8 cellular contexts compared by ENCODE assay signal in genomic region chr18:23134780-23135678, GRCh38. TPM values are rescaled to one million over a fixed set of nuclear protein-coding genes. Genes with fewer than 3 reads are reported as not detected.
DNase-seq lines count a peak whose midpoint lies in the region; ATAC-seq, FAIRE-seq and TF ChIP-seq lines count a peak whose summit lies in the region.

CABLES1 (plus strand) TSS chr18:23135485; CDS start chr18:23135763, 278 bp downstream.

- peak in 1 of 2 experiments; percentile 20; a peak in 1 of 4 replicates for TF ChIP-seq EP300 in GM12878 (IDR thresholded peaks at IDR 0.05; ENCODE audit: borderline replicate concordance in 1 of 2, control insufficient read depth in 1 of 2, low read depth in 2 of 2, low read length in 2 of 2)

- TF ChIP-seq RAD21 in GM12878 (IDR thresholded peaks at IDR 0.05; ENCODE audit: insufficient read depth, low read depth, low read length): no peak

- peak within 1 kb of the TSS; percentile 98 for H3K4me2 ChIP-seq in GM12878 (ENCODE audit: control insufficient read depth, insufficient read depth)

- in situ Hi-C loops in GM12878 (cut with MboI): loop anchor here (5.0 kb wide), 3 partner anchors 92 to 277 kb away; no protein-coding TSS in a partner anchor

- ATAC-seq in HG03280 (IDR thresholded peaks at IDR 0.05; ENCODE audit: unreplicated experiment) (peak; percentile 34), GM12878 (peak; percentile 26)

- TF ChIP-seq CTCF in A673 (conservative IDR thresholded peaks at IDR 0.05; ENCODE audit: low read depth, low read length): no peak
- TF ChIP-seq CTCF in RWPE1 (conservative IDR thresholded peaks at IDR 0.05; ENCODE audit: low read depth): no peak
- no peak for TF ChIP-seq CTCF in GM12878 (IDR thresholded peaks at IDR 0.05 in 2 of 3, conservative IDR thresholded peaks at IDR 0.05 in 1 of 3; ENCODE audit: control insufficient read depth in 2 of 3, extremely low read depth in 1 of 3, insufficient read depth in 1 of 3, low read depth in 3 of 3, low read length in 3 of 3)
- no peak for TF ChIP-seq CTCF in retinal pigment epithelial cell (conservative IDR thresholded peaks at IDR 0.05; ENCODE audit: low read depth, low read length)

- peaks cover 51% of the 10 kb centered on the region for H3K79me2 ChIP-seq in GM12878 (ENCODE audit: control insufficient read depth, insufficient read depth, low read length)

- FAIRE-seq in GM12892 (lab: Jason Lieb, UNC) (peak; percentile 53), GM12878 (lab: Jason Lieb, UNC) (no peak)

- H3K36me3 ChIP-seq in A673 (ENCODE audit: insufficient read depth, low read length, poor library complexity, severe bottlenecking) (no peaks in the 10 kb centered on the region), GM12878 (ENCODE audit: control insufficient read depth in 2 of 2, insufficient read depth in 2 of 2, low read length in 1 of 2) (no peaks in the 10 kb centered on the region), iPS-15b (ENCODE audit: control insufficient read depth, insufficient read depth, low read length) (no peaks in the 10 kb centered on the region)

- peak within 1 kb of the TSS; percentile 59 for H2AFZ ChIP-seq in GM12878 (ENCODE audit: control insufficient read depth, low read depth, low read length)

- H3K9me3 ChIP-seq in A673 (ENCODE audit: low read depth, low read length, poor library complexity, severe bottlenecking) (no peaks in the 10 kb centered on the region), GM12878 (replicated peaks; ENCODE audit: control insufficient read depth, insufficient read depth, low read length) (no peaks in the 10 kb centered on the region), iPS-15b (ENCODE audit: control insufficient read depth, insufficient read depth, low read length) (no peaks in the 10 kb centered on the region)

- TF ChIP-seq POLR2A in GM12892 (IDR thresholded peaks at IDR 0.05; ENCODE audit: low read depth, low read length) (no peak; the same call in none of the 2 replicates), GM12878 (IDR thresholded peaks at IDR 0.05; ENCODE audit: low read depth, low read length) (peak; percentile 65)

- 6% methylated on average over 72 of the region's 89 CpGs for WGBS in GM12878 (ENCODE audit: insufficient coverage, insufficient replicate concordance, low lambda C conversion rate, missing lambda C conversion rate)

- intact Hi-C loops in A673 (cut with micrococcal nuclease; ENCODE audit: unreplicated experiment): loop anchor here (5.0 to 10.0 kb wide), 3 partner anchors 57 to 320 kb away; no protein-coding TSS in a partner anchor
- intact Hi-C loops in GM12878 (cut with micrococcal nuclease; ENCODE audit: unreplicated experiment): loop anchor here (1.0 to 10.0 kb wide), 2 partner anchors 200 to 224 kb away; partner anchors contain the start of gene RBBP8

- H3K4me1 ChIP-seq in A673 (ENCODE audit: insufficient read depth, low read length, poor library complexity, severe bottlenecking) (peaks cover 9% of the 10 kb centered on the region), GM12878 (ENCODE audit: control insufficient read depth, insufficient read depth, low read length) (peaks cover 24% of the 10 kb centered on the region), iPS-15b (ENCODE audit: control insufficient read depth, insufficient read depth, low read length) (peaks cover 28% of the 10 kb centered on the region)

- no peak within 1 kb of the TSS for H3K27ac ChIP-seq in A673 (ENCODE audit: low read depth, low read length, poor library complexity, severe bottlenecking)
- H3K27ac ChIP-seq in RWPE1: peak within 1 kb of the TSS; percentile 68
- H3K27ac ChIP-seq in GM12878 (ENCODE audit: control insufficient read depth, insufficient read depth): peak within 1 kb of the TSS; percentile 71

- RAD21 ChIA-PET in GM12878 (lab: Charles Lee; ENCODE audit: unreplicated experiment): interaction anchor here (0.6 to 7.8 kb wide), 26 partner anchors 10 to 373 kb away, joined by 3 to 114 read pairs (median 6); no protein-coding TSS in a partner anchor

- BruUV-seq in A673 (replicated peaks; lab: Mats Ljungman, UMichigan): no TSS peak
- TSS peak; percentile 78 for BruUV-seq in GM12878 (replicated peaks; lab: Mats Ljungman, UMichigan)

- H3K27me3 ChIP-seq in A673 (replicated peaks; ENCODE audit: insufficient read depth, low read depth, low read length, poor library complexity) (no peaks in the 10 kb centered on the region), GM12878 (replicated peaks in 1 of 2; ENCODE audit: control insufficient read depth in 2 of 2, insufficient read depth in 2 of 2, low read length in 1 of 2) (no peaks in the 10 kb centered on the region), iPS-15b (ENCODE audit: control insufficient read depth, insufficient read depth, low read length) (peaks cover 2% of the 10 kb centered on the region)

- peak within 1 kb of the TSS; percentile 54 for H3K4me3 ChIP-seq in A673 (ENCODE audit: low read depth, low read length, poor library complexity, severe bottlenecking)
- H3K4me3 ChIP-seq in GM12878: peak within 1 kb of the TSS; percentile 97
- H3K4me3 ChIP-seq in iPS-15b (ENCODE audit: low read depth, low read length): peak within 1 kb of the TSS; percentile 45
- peak within 1 kb of the TSS; percentile 76 for H3K4me3 ChIP-seq in retinal pigment epithelial cell (ENCODE audit: low read length)

- CTCF ChIA-PET in A673 (lab: Charles Lee) (interaction anchor here (0.6 kb wide), 1 partner anchor 125 kb away, joined by 3 read pairs; no protein-coding TSS in a partner anchor), RWPE1 (lab: Yijun Ruan, JAX) (interaction anchor here (0.6 to 2.4 kb wide), 2 partner anchors 244 to 358 kb away, joined by 3 to 11 read pairs; no protein-coding TSS in a partner anchor), GM12878 (lab: Yijun Ruan, JAX) (interaction anchor here (1.0 to 7.1 kb wide), 10 partner anchors 92 to 370 kb away, joined by 3 to 141 read pairs (median 7); no protein-coding TSS in a partner anchor)

- DNase-seq in A673 (ENCODE audit: low spot score) (peak; percentile 56), GM12892 (ENCODE audit: insufficient read length) (peak; percentile 47), RWPE1 (ENCODE audit: low spot score) (peak; percentile 21), GM12878 (ENCODE audit: low read depth, low spot score) (no peak), retinal pigment epithelial cell (ENCODE audit: low read depth) (no peak), NCI-H1694 treated with DMSO at 0.1 percent for 48 hours (lab: John Stamatoyannopoulos, UW) (no peak)

- H4K20me1 ChIP-seq in GM12878 (ENCODE audit: control insufficient read depth, insufficient read depth): no peaks in the 10 kb centered on the region

- peak within 1 kb of the TSS; percentile 88 for H3K9ac ChIP-seq in GM12878 (ENCODE audit: control insufficient read depth, insufficient read depth, low read length)
- H3K9ac ChIP-seq in iPS-15b (ENCODE audit: low read depth, low read length): peak within 1 kb of the TSS; percentile 80

- SMC1A ChIA-PET in GM12878 (lab: Charles Lee; ENCODE audit: uncharacterized antibody, unreplicated experiment): interaction anchor here (0.8 to 3.9 kb wide), 20 partner anchors 8 to 333 kb away, joined by 3 to 52 read pairs (median 6); no protein-coding TSS in a partner anchor

- POLR2A ChIA-PET in A673 (lab: Charles Lee; ENCODE audit: low non-redundant PET): no interaction called here
- POLR2A ChIA-PET in RWPE1 (lab: Yijun Ruan, JAX; ENCODE audit: low non-redundant PET): no interaction called here
- POLR2A ChIA-PET in GM12878 (lab: Charles Lee): interaction anchor here (1.0 to 7.1 kb wide), 14 partner anchors 86 to 371 kb away, joined by 3 to 86 read pairs (median 5); partner anchors contain the start of genes RBBP8 and RMC1

TF ChIP-seq in GM12878, 131 proteins besides CTCF, POLR2A, EP300 and RAD21 (continues in another document):
- no peak for TF ChIP-seq YBX1 (IDR thresholded peaks at IDR 0.05)
- TF ChIP-seq TBL1XR1 (IDR thresholded peaks at IDR 0.05; ENCODE audit: low read depth, low read length): no peak
- peak; percentile 80 for TF ChIP-seq POLR2AphosphoS2 (IDR thresholded peaks at IDR 0.05; ENCODE audit: low read depth, low read length)
- TF ChIP-seq SPI1 (IDR thresholded peaks at IDR 0.05; ENCODE audit: borderline replicate concordance, insufficient read depth, low read depth, low read length): no peak
- TF ChIP-seq, protein P1, sequence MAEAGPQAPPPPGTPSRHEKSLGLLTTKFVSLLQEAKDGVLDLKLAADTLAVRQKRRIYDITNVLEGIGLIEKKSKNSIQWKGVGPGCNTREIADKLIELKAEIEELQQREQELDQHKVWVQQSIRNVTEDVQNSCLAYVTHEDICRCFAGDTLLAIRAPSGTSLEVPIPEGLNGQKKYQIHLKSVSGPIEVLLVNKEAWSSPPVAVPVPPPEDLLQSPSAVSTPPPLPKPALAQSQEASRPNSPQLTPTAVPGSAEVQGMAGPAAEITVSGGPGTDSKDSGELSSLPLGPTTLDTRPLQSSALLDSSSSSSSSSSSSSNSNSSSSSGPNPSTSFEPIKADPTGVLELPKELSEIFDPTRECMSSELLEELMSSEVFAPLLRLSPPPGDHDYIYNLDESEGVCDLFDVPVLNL (IDR thresholded peaks at IDR 0.05; ENCODE audit: low read depth, low read length): no peak
- peak; percentile 63 for TF ChIP-seq IKZF1 (conservative IDR thresholded peaks at IDR 0.05)
- TF ChIP-seq NBN (IDR thresholded peaks at IDR 0.05): no peak; the same call in 1 of the 2 replicates

RNA-seq across cellular contexts. Expression of gene CABLES1, which starts in this region (rescaled TPM):
- total RNA-seq in A673 (2021) (7.1 and 7.2 TPM in 2 replicates), GM12878 (2014; rRNA removed) (11.5 and 14.4 TPM in 2 replicates), GM12878 (2014; rRNA removed; fragmentation: Illumina TruSeq; extraction: Trizol) (6.8 and 8.5 TPM in 2 replicates), GM12878 (2021) (14.5 and 15.6 TPM in 2 replicates)
- 21.3 TPM for polyA plus RNA-seq in GM12892 (2012; ENCODE audit: missing spikeins)
- 89.9 and 109 TPM in 2 replicates for total RNA-seq in GM12878 (2013; cell fraction: nucleolus; rRNA removed)
- polyA plus RNA-seq in GM12878 (2011; ENCODE audit: low read depth): 16.6 TPM
- polyA plus RNA-seq in GM12878 (2011; rRNA removed) (24.3 and 27.2 TPM in 2 replicates), GM12878 (2014; fragmentation: Illumina TruSeq; extraction: Trizol) (9.4 and 13.3 TPM in 2 replicates), GM12878 (2014; fragmentation: Nextera tagmentation; extraction: Ambion mirVana) (1 to 10 TPM; 2.9 to 6.6 TPM), GM12878 (2014; rRNA removed) (8.0 and 8.8 TPM in 2 replicates), GM12878 (2016; fragmentation: Nextera tagmentation; extraction: Ambion mirVana) (1 to 10 TPM; 3.4 to 4.9 TPM)
- polyA plus RNA-seq in GM12878 (2011; cell fraction: cytosol; rRNA removed): 20.0 and 24.5 TPM in 2 replicates
- 34.6 and 38.3 TPM in 2 replicates for polyA plus RNA-seq in GM12878 (2011; cell fraction: nucleus; rRNA removed)
- 21.2 and 25.6 TPM in 2 replicates for polyA plus RNA-seq in GM12878 (2012)
- 31.6 and 32.4 TPM in 2 replicates for polyA minus RNA-seq in GM12878 (2011; rRNA and poly(A)+ RNA removed)
- 11.0 and 14.5 TPM in 2 replicates for polyA minus RNA-seq in GM12878 (2011; cell fraction: cytosol; rRNA and poly(A)+ RNA removed)
- 29.9 and 39.4 TPM in 2 replicates for polyA minus RNA-seq in GM12878 (2011; cell fraction: nucleus; rRNA and poly(A)+ RNA removed)

Comparison
In these comparisons a context has a peak if more than half of its experiments do, and no peak if none do; other contexts are left out.
1. DNase-seq: peak in A673 (single experiment), GM12892 (single experiment) and RWPE1 (single experiment); none in GM12878 (single experiment), retinal pigment epithelial cell (single experiment) and NCI-H1694 treated with DMSO at 0.1 percent for 48 hours (single experiment).
2. H3K4me3 ChIP-seq: peak in every context shown above with its lines; median percentile 97 in GM12878; 76 in retinal pigment epithelial cell; 54 in A673; 45 in iPS-15b.